8 cellular contexts compared by ENCODE assay signal in the genomic region with DNA sequence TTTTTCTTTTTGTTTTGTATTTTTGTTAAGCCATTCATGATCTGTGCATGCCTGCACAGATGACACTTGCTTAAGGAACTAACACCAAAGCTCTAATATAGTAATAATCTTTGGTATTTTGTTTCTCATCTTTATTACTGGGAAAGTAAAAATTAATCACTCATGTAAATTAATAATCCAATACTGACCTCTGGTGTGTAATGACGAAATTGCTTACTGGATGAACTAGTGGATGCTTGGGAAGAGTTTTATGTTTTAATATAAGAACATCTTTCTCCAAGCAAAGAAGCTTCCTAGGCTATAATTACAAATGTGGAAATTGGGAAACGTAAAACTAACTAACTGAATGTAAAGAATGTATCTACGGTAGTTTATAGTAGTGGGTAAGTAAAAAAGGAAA.
DNase-seq lines count a peak whose midpoint lies in the region; ATAC-seq, FAIRE-seq and TF ChIP-seq lines count a peak whose summit lies in the region.
"Not testable (repeated sequence)": the region's sequence is repeated elsewhere in the genome, so short reads cannot be mapped to it uniquely, and the experiment has no call there.

No MANE protein-coding gene starts in this region.

- TF ChIP-seq RAD21 in A549 (conservative IDR thresholded peaks at IDR 0.05 in 1 of 2, IDR thresholded peaks at IDR 0.05 in 1 of 2), result peak; percentile 38 to 50; a peak in 4 of 5 replicates
- 0 out of 2 replicates have a peak, but pooled peaks have one; percentile 4 for TF ChIP-seq RAD21 in SK-N-SH (IDR thresholded peaks at IDR 0.05; ENCODE audit: low read length)

- intact Hi-C loops in OCI-LY7 (cut with micrococcal nuclease; ENCODE audit: unreplicated experiment); kidney (cut with DNase I): not testable (repeated sequence)
- intact Hi-C loops in natural killer cell (cut with micrococcal nuclease), result loop anchor here (5.0 kb wide), 1 partner anchor 583 kb away; no protein-coding TSS in a partner anchor

- not testable (repeated sequence) for H3K9me3 ChIP-seq in A549; DND-41 (ENCODE audit: insufficient read depth, low read length, severe bottlenecking); OCI-LY7 (ENCODE audit: low read length); SK-N-SH; kidney (ENCODE audit: control insufficient read depth in 1 of 2, low read length in 2 of 2)

- not testable (repeated sequence) for H3K4me3 Mint-ChIP-seq in endothelial cell (ENCODE audit: unreplicated experiment); natural killer cell

- H3K36me3 ChIP-seq in DND-41 (ENCODE audit: insufficient read depth, low read length); OCI-LY7 (ENCODE audit: insufficient read depth, low read length); SK-N-SH (replicated peaks in 1 of 2; ENCODE audit: control insufficient read depth in 1 of 2, insufficient read depth in 2 of 2, low read length in 1 of 2); kidney (ENCODE audit: control insufficient read depth in 1 of 2, insufficient read depth in 2 of 2, low read length in 2 of 2): not testable (repeated sequence)

- not testable (repeated sequence) for H3K27ac Mint-ChIP-seq in endothelial cell (ENCODE audit: unreplicated experiment); natural killer cell

- DNase-seq in A549 (ENCODE audit: low read depth in 1 of 2, low spot score in 1 of 2); DND-41; OCI-LY7 (ENCODE audit: low spot score); SK-N-SH; endothelial cell (ENCODE audit: low spot score); kidney; natural killer cell: not testable (repeated sequence)

- not testable (repeated sequence) for H3K9ac ChIP-seq in DND-41 (ENCODE audit: low read depth, low read length); SK-N-SH; kidney (ENCODE audit: low read length in 2 of 2)

- not testable (repeated sequence) for BruUV-seq in OCI-LY7 (replicated peaks; lab: Mats Ljungman, UMichigan)

- not testable (repeated sequence) for H3K9me2 ChIP-seq in OCI-LY7 (ENCODE audit: insufficient read depth, low read length); SK-N-SH

- not testable (repeated sequence) for TF ChIP-seq POLR2A in A549 (IDR thresholded peaks at IDR 0.05; ENCODE audit: low read length)

- not testable (repeated sequence) for FAIRE-seq in A549 (lab: Jason Lieb, UNC); kidney (lab: Jason Lieb, UNC)

- H3K9me3 Mint-ChIP-seq in endothelial cell (ENCODE audit: unreplicated experiment); natural killer cell: not testable (repeated sequence)

- H3K36me3 Mint-ChIP-seq in endothelial cell (ENCODE audit: low read depth, unreplicated experiment); natural killer cell: not testable (repeated sequence)

- 0% methylated on average over 3 of the region's 3 CpGs for WGBS in A549 (ENCODE audit: missing lambda C conversion rate)
- WGBS in SK-N-SH (ENCODE audit: low lambda C conversion rate), result 0% methylated on average over 3 of the region's 3 CpGs

- ATAC-seq in A549; DND-41 (ENCODE audit: insufficient read depth, low read depth); natural killer cell: not testable (repeated sequence)

- not testable (repeated sequence) for H3F3A ChIP-seq in SK-N-SH (replicated peaks; ENCODE audit: insufficient read depth)

- not testable (repeated sequence) for H3K27me3 Mint-ChIP-seq in endothelial cell (ENCODE audit: unreplicated experiment); natural killer cell (ENCODE audit: low read depth in 2 of 2)

- CTCF ChIA-PET in A549 (lab: Yijun Ruan, JAX), result interaction anchor here (1.8 kb wide), 1 partner anchor 217 kb away, joined by 5 read pairs; no protein-coding TSS in a partner anchor
- CTCF ChIA-PET in OCI-LY7 (lab: Charles Lee; ENCODE audit: unreplicated experiment); SK-N-SH (lab: Yijun Ruan, JAX): not testable (repeated sequence)

- not testable (repeated sequence) for H3K4me1 ChIP-seq in A549; DND-41 (ENCODE audit: insufficient read depth, low read length); OCI-LY7 (ENCODE audit: insufficient read depth, low read length, poor library complexity, severe bottlenecking); SK-N-SH (ENCODE audit: control insufficient read depth in 1 of 2, insufficient read depth in 2 of 2, low read depth in 1 of 2, low read length in 1 of 2); kidney (ENCODE audit: control insufficient read depth in 1 of 2, insufficient read depth in 1 of 2, low read depth in 1 of 2, low read length in 2 of 2)

- not testable (repeated sequence) for H3K79me2 ChIP-seq in DND-41 (ENCODE audit: insufficient read depth, low read length); OCI-LY7 (ENCODE audit: insufficient read depth, low read depth, low read length); SK-N-SH (ENCODE audit: insufficient read depth)

- not testable (repeated sequence) for H3K27ac ChIP-seq in A549; DND-41 (ENCODE audit: low read length); OCI-LY7 (ENCODE audit: low read depth, low read length, poor library complexity, severe bottlenecking); SK-N-SH (ENCODE audit: low read depth in 2 of 2, low read length in 1 of 2); kidney (ENCODE audit: low read depth in 2 of 2, low read length in 2 of 2)

- not testable (repeated sequence) for TF ChIP-seq EP300 in A549 (IDR thresholded peaks at IDR 0.05); SK-N-SH (IDR thresholded peaks at IDR 0.05; ENCODE audit: borderline replicate concordance in 1 of 2, low read depth in 1 of 2, low read length in 1 of 2)

- H3K27me3 ChIP-seq in DND-41 (ENCODE audit: insufficient read depth, low read length, poor library complexity); SK-N-SH (ENCODE audit: insufficient read depth): not testable (repeated sequence)

- TF ChIP-seq CTCF in A549 (IDR thresholded peaks at IDR 0.05) (peak; percentile 25; the same call in 2 of the 3 replicates), DND-41 (IDR thresholded peaks at IDR 0.05; ENCODE audit: borderline replicate concordance, extremely low read depth, low read length, poor library complexity, severe bottlenecking) (peak; percentile 38), LNCAP (IDR thresholded peaks at IDR 0.05) (peak; percentile 26; the same call in 1 of the 2 replicates), OCI-LY7 (conservative IDR thresholded peaks at IDR 0.05; ENCODE audit: low read length) (peak; percentile 41; the same call in 1 of the 2 replicates), SK-N-SH (IDR thresholded peaks at IDR 0.05) (peak; percentile 48), endothelial cell (IDR thresholded peaks at IDR 0.05; ENCODE audit: unreplicated experiment) (peak; percentile 12), kidney (IDR thresholded peaks at IDR 0.05; ENCODE audit: borderline replicate concordance, extremely low read depth, insufficient read depth) (peak; percentile 3), natural killer cell (IDR thresholded peaks at IDR 0.05) (peak; percentile 17)

- H2AFZ ChIP-seq in DND-41 (ENCODE audit: low read depth, low read length); OCI-LY7 (ENCODE audit: low read length); SK-N-SH (ENCODE audit: low read depth): not testable (repeated sequence)

- POLR2A ChIA-PET in A549 (lab: Yijun Ruan, JAX); OCI-LY7 (lab: Charles Lee); SK-N-SH (lab: Yijun Ruan, JAX): not testable (repeated sequence)

- not testable (repeated sequence) for H4K20me1 ChIP-seq in DND-41 (ENCODE audit: insufficient read depth, low read length); OCI-LY7 (ENCODE audit: insufficient read depth, low read length); SK-N-SH (ENCODE audit: insufficient read depth)

- not testable (repeated sequence) for H3K4me2 ChIP-seq in A549; DND-41 (ENCODE audit: insufficient read depth, low read length); OCI-LY7 (ENCODE audit: low read length); SK-N-SH

- not testable (repeated sequence) for H3K4me3 ChIP-seq in A549; DND-41 (ENCODE audit: low read depth in 1 of 2, low read length in 2 of 2); OCI-LY7 (ENCODE audit: low read depth, low read length, poor library complexity, severe bottlenecking); SK-N-SH (ENCODE audit: low read depth in 2 of 2, low read length in 1 of 2); kidney (ENCODE audit: low read length in 2 of 2)

- not testable (repeated sequence) for H3K4me1 Mint-ChIP-seq in endothelial cell (ENCODE audit: unreplicated experiment); natural killer cell

TF ChIP-seq in A549, 52 proteins besides CTCF, POLR2A, EP300 and RAD21:
- peak; percentile 55; the same call in 2 of the 3 replicates for TF ChIP-seq SMC3 (IDR thresholded peaks at IDR 0.05)
